1 cellular context compared by ENCODE assay signal in genomic region chr19:17716309-17716929, GRCh38.
TF ChIP-seq lines count a peak whose summit lies in the region.

No MANE protein-coding gene starts in this region.

TF ChIP-seq in endothelial cell of umbilical vein, 7 proteins besides CTCF, POLR2A, EP300 and RAD21:
- TF ChIP-seq JUN (IDR thresholded peaks at IDR 0.05; ENCODE audit: borderline replicate concordance, insufficient read depth, insufficient read length, low read depth), result no peak
- no peak for TF ChIP-seq EZH2 (IDR thresholded peaks at IDR 0.05; ENCODE audit: borderline replicate concordance, low read depth, low read length, severe bottlenecking)
- TF ChIP-seq FOS (IDR thresholded peaks at IDR 0.05; ENCODE audit: borderline replicate concordance, insufficient read depth, low read length), result no peak
- TF ChIP-seq GATA2 (IDR thresholded peaks at IDR 0.05; ENCODE audit: insufficient read depth, insufficient read length, low read depth, low read length), result no peak
- TF ChIP-seq POLR2AphosphoS5 (IDR thresholded peaks at IDR 0.05; ENCODE audit: insufficient read depth, low read depth, low read length), result no peak
- TF ChIP-seq MYC (IDR thresholded peaks at IDR 0.05; ENCODE audit: low read depth, low read length), result no peak
